In genomic region chr11:118153516-118153915, GRCh38 we compare ENCODE assay signal across 13 cellular contexts. TPM values are rescaled to one million over a fixed set of nuclear protein-coding genes. Genes with fewer than 3 reads are reported as not detected.
DNase-seq lines count a peak whose midpoint lies in the region; ATAC-seq and TF ChIP-seq lines count a peak whose summit lies in the region.
"Had no signal": no experiment of that assay in that cellular context is flagged by ENCODE, and none has a peak within 500 bp of the region (broad histone marks: within the 10 kb centered on the region; RNA-seq: fewer than 3 reads in every experiment).

No MANE protein-coding gene starts in this region.

- POLR2A ChIA-PET in SK-N-SH (lab: Yijun Ruan, JAX) (interaction anchor here (0.6 kb wide), 1 partner anchor 10 kb away, joined by 3 read pairs; no protein-coding TSS in a partner anchor), GM10248 (lab: Yijun Ruan, JAX) (no interaction called here)
- POLR2A ChIA-PET in activated CD8-positive, alpha-beta T cell treated with anti-CD3 and anti-CD28 coated beads for 36 hours (lab: Charles Lee) = interaction anchor here (1.0 kb wide), 1 partner anchor 14 kb away, joined by 3 read pairs; no protein-coding TSS in a partner anchor

- peaks cover 60% of the 10 kb centered on the region for H3K27me3 Mint-ChIP-seq in activated CD8-positive, alpha-beta T cell treated with anti-CD3 and anti-CD28 coated beads for 36 hours

- peaks cover 0 to 16% of the 10 kb centered on the region in 2 experiments; a peak in 1 of 4 replicates for H3K4me1 ChIP-seq in SK-N-SH (ENCODE audit: control insufficient read depth in 1 of 2, insufficient read depth in 2 of 2, low read depth in 1 of 2, low read length in 1 of 2)
- H3K4me1 ChIP-seq in hepatocyte (ENCODE audit: insufficient read depth) = peaks cover 27% of the 10 kb centered on the region
- peaks cover 13% of the 10 kb centered on the region for H3K4me1 ChIP-seq in mucosa of descending colon (ENCODE audit: low read depth)

- H3K4me2 ChIP-seq in SK-N-SH (peak overlapping the region; percentile 87), hepatocyte (peak overlapping the region; percentile 99)

- H4K20me1 ChIP-seq in SK-N-SH (ENCODE audit: insufficient read depth) (no peaks in the 10 kb centered on the region), hepatocyte (ENCODE audit: insufficient read depth, poor library complexity, severe bottlenecking) (no peaks in the 10 kb centered on the region)

- peak overlapping the region; percentile 57 for H3K4me3 Mint-ChIP-seq in activated CD8-positive, alpha-beta T cell treated with anti-CD3 and anti-CD28 coated beads for 36 hours

- CTCF ChIA-PET in SK-N-SH (lab: Yijun Ruan, JAX) = interaction anchor here (1.0 to 2.1 kb wide), 3 partner anchors 9 to 18 kb away, joined by 3 to 26 read pairs (median 7); no protein-coding TSS in a partner anchor
- CTCF ChIA-PET in activated CD8-positive, alpha-beta T cell treated with anti-CD3 and anti-CD28 coated beads for 36 hours (lab: Charles Lee) = interaction anchor here (0.9 to 5.6 kb wide), 5 partner anchors 9 to 346 kb away, joined by 3 to 41 read pairs (median 6); no protein-coding TSS in a partner anchor
- CTCF ChIA-PET in GM10248 (lab: Yijun Ruan, JAX) = interaction anchor here (1.3 kb wide), 1 partner anchor 19 kb away, joined by 3 read pairs; no protein-coding TSS in a partner anchor

- H2AFZ ChIP-seq in SK-N-SH (ENCODE audit: low read depth) (no peak overlapping the region), hepatocyte (no peak overlapping the region)

- no peak for TF ChIP-seq CTCF in SK-N-SH (IDR thresholded peaks at IDR 0.05)
- no peak for TF ChIP-seq CTCF in activated CD8-positive, alpha-beta T cell treated with anti-CD3 and anti-CD28 coated beads for 36 hours (IDR thresholded peaks at IDR 0.05)
- no peak for TF ChIP-seq CTCF in hepatocyte (IDR thresholded peaks at IDR 0.05; ENCODE audit: poor library complexity)
- no peak for TF ChIP-seq CTCF in mucosa of descending colon (IDR thresholded peaks at IDR 0.05)
- no peak for TF ChIP-seq CTCF in GM10248 (IDR thresholded peaks at IDR 0.05; ENCODE audit: control extremely low read depth, extremely low read depth, low read depth, missing control alignments)

- H3K9me2 ChIP-seq in SK-N-SH = no peaks in the 10 kb centered on the region
- H3K9me2 ChIP-seq in hepatocyte (replicated peaks; ENCODE audit: insufficient read depth) = no peaks in the 10 kb centered on the region

- 51% methylated on average over 16 of the region's 16 CpGs for WGBS in SK-N-SH (ENCODE audit: low lambda C conversion rate)
- 13% methylated on average over 15 of the region's 16 CpGs for WGBS in hepatocyte (ENCODE audit: low lambda C conversion rate, missing lambda C conversion rate)

- H3K4me3 ChIP-seq in SK-N-SH (ENCODE audit: low read depth in 2 of 2, low read length in 1 of 2) (peak overlapping the region in 1 of 2 experiments; percentile 63; a peak in 2 of 4 replicates), hepatocyte (no peak overlapping the region), skeletal muscle cell (ENCODE audit: low read depth, low read length) (peak overlapping the region; percentile 54), mucosa of descending colon (no peak overlapping the region)

- DNase-seq in SK-N-SH (no peak), hepatocyte (ENCODE audit: low spot score) (no peak), skeletal muscle cell (ENCODE audit: low read depth) (no peak), mucosa of descending colon (no peak), GM10248 (ENCODE audit: extremely low spot score) (no peak)
- DNase-seq in activated CD8-positive, alpha-beta T cell treated with anti-CD3 and anti-CD28 coated beads for 36 hours = no peak
- DNase-seq in stimulated activated CD8-positive, alpha-beta memory T cell treated with anti-CD3 and anti-CD28 coated beads, Interleukin-4, amount 100 ng/mL, for 48 hours = no peak
- DNase-seq: cortex of kidney had no signal

- H3K79me2 ChIP-seq in SK-N-SH (ENCODE audit: insufficient read depth) = no peaks in the 10 kb centered on the region
- H3K79me2 ChIP-seq in hepatocyte = no peaks in the 10 kb centered on the region

- H3K4me1 Mint-ChIP-seq in activated CD8-positive, alpha-beta T cell treated with anti-CD3 and anti-CD28 coated beads for 36 hours (ENCODE audit: low read depth) = peaks cover 4% of the 10 kb centered on the region

- ATAC-seq in SK-N-SH treated with all-trans-retinoic acid at 6 μM for 48 hours = no peak
- no peak for ATAC-seq in activated CD8-positive, alpha-beta T cell treated with anti-CD3 and anti-CD28 coated beads for 36 hours
- no peak for ATAC-seq in mucosa of descending colon

- H3K9ac ChIP-seq in SK-N-SH = no peak overlapping the region

- H3K27me3 ChIP-seq in SK-N-SH (ENCODE audit: insufficient read depth) (peaks cover 67% of the 10 kb centered on the region), hepatocyte (peaks cover 96% of the 10 kb centered on the region)

- H3K27ac ChIP-seq in SK-N-SH (ENCODE audit: low read depth in 2 of 2, low read length in 1 of 2) (no peak overlapping the region), hepatocyte (no peak overlapping the region)
- H3K27ac ChIP-seq: 22Rv1, SK-N-MC had no signal

- H3F3A ChIP-seq in SK-N-SH (replicated peaks; ENCODE audit: insufficient read depth) = no peaks in the 10 kb centered on the region

- H3K9me3 Mint-ChIP-seq in activated CD8-positive, alpha-beta T cell treated with anti-CD3 and anti-CD28 coated beads for 36 hours = no peaks in the 10 kb centered on the region

- TF ChIP-seq RAD21 in SK-N-SH (IDR thresholded peaks at IDR 0.05; ENCODE audit: low read length) = no peak

- H3K36me3 ChIP-seq in SK-N-SH (replicated peaks in 1 of 2; ENCODE audit: control insufficient read depth in 1 of 2, insufficient read depth in 2 of 2, low read length in 1 of 2) (no peaks in the 10 kb centered on the region), hepatocyte (replicated peaks; ENCODE audit: insufficient read depth, low read depth) (no peaks in the 10 kb centered on the region), mucosa of descending colon (ENCODE audit: low read depth) (no peaks in the 10 kb centered on the region)
- H3K36me3 ChIP-seq: MG63 had no signal

- no peak for TF ChIP-seq EP300 in SK-N-SH (IDR thresholded peaks at IDR 0.05; ENCODE audit: borderline replicate concordance in 1 of 2, low read depth in 1 of 2, low read length in 1 of 2)

- no peaks in the 10 kb centered on the region for H3K36me3 Mint-ChIP-seq in activated CD8-positive, alpha-beta T cell treated with anti-CD3 and anti-CD28 coated beads for 36 hours (ENCODE audit: low read depth)

- intact Hi-C loops in activated CD8-positive, alpha-beta T cell treated with anti-CD3 and anti-CD28 coated beads for 36 hours (cut with micrococcal nuclease) = no loop called here
- intact Hi-C loops in mucosa of descending colon (cut with DNase I, micrococcal nuclease) = no loop called here

- no peaks in the 10 kb centered on the region for H3K9me3 ChIP-seq in SK-N-SH
- H3K9me3 ChIP-seq in hepatocyte (ENCODE audit: low read depth) = no peaks in the 10 kb centered on the region
- H3K9me3 ChIP-seq in mucosa of descending colon = no peaks in the 10 kb centered on the region
- H3K9me3 ChIP-seq: MG63 had no signal

- H3K27ac Mint-ChIP-seq in activated CD8-positive, alpha-beta T cell treated with anti-CD3 and anti-CD28 coated beads for 36 hours = no peak overlapping the region

TF ChIP-seq in SK-N-SH, 30 proteins besides CTCF, POLR2A, EP300 and RAD21 (continues in another document):
- TF ChIP-seq MEF2A (IDR thresholded peaks at IDR 0.05; ENCODE audit: borderline replicate concordance, low read depth) = no peak
- TF ChIP-seq MXI1 (IDR thresholded peaks at IDR 0.05; ENCODE audit: low read depth, low read length) = no peak
- TF ChIP-seq RXRA (IDR thresholded peaks at IDR 0.05; ENCODE audit: borderline replicate concordance, low read depth) = no peak

TF ChIP-seq in SK-N-SH treated with all-trans-retinoic acid at 6 μM for 48 hours, 23 proteins besides CTCF, POLR2A, EP300 and RAD21:
- no peak for TF ChIP-seq SNAI2 (CRISPR knock-in tag; IDR thresholded peaks at IDR 0.05)

RNA-seq across cellular contexts. Expression of gene SCN4B, which starts 0.9 kb away (rescaled TPM):
- 1.2 and 2.0 TPM in 2 replicates for polyA plus RNA-seq in SK-N-SH (2012; rRNA removed)
- 1.2 and 1.3 TPM in 2 replicates for polyA plus RNA-seq in SK-N-SH (2012; cell fraction: cytosol; rRNA removed)
- 1.4 and 1.7 TPM in 2 replicates for polyA plus RNA-seq in SK-N-SH (2012; cell fraction: nucleus; rRNA removed)
- 1 to 10 TPM in 1 of 2 experiments, under 1 TPM in 1; 0.72 to 1.1 TPM for total RNA-seq in activated CD8-positive, alpha-beta T cell treated with anti-CD3 and anti-CD28 coated beads for 36 hours
- total RNA-seq in hepatocyte = 0.57 and 1.0 TPM in 2 replicates
- 0.55 and 1.1 TPM in 2 replicates for polyA plus RNA-seq in hepatocyte
- total RNA-seq in mucosa of descending colon = 1 to 10 TPM; 1.0 to 2.6 (median 1.2) TPM
- total RNA-seq: G401 had no signal

RNA-seq across cellular contexts. Expression of gene SCN2B, which starts 22.9 kb away (rescaled TPM):
- polyA plus RNA-seq in SK-N-SH (2012; rRNA removed) = 0.03 and 0.05 TPM in 2 replicates
- 0.01 and 0.03 TPM in 2 replicates for polyA plus RNA-seq in SK-N-SH (2012; cell fraction: cytosol; rRNA removed)
- polyA plus RNA-seq in SK-N-SH (2012; cell fraction: nucleus; rRNA removed) = 0.01 and 0.02 TPM in 2 replicates
- total RNA-seq in activated CD8-positive, alpha-beta T cell treated with anti-CD3 and anti-CD28 coated beads for 36 hours = not detected
- 1.1 and 1.3 TPM in 2 replicates for total RNA-seq in hepatocyte
- 0.92 and 1.2 TPM in 2 replicates for polyA plus RNA-seq in hepatocyte
- 1 to 10 TPM in 1 of 3 donors, under 1 TPM in 2; 0.23 to 3.7 (median 0.34) TPM for total RNA-seq in mucosa of descending colon
